Comparison of ENCODE assay signal across 8 cellular contexts in the genomic region with DNA sequence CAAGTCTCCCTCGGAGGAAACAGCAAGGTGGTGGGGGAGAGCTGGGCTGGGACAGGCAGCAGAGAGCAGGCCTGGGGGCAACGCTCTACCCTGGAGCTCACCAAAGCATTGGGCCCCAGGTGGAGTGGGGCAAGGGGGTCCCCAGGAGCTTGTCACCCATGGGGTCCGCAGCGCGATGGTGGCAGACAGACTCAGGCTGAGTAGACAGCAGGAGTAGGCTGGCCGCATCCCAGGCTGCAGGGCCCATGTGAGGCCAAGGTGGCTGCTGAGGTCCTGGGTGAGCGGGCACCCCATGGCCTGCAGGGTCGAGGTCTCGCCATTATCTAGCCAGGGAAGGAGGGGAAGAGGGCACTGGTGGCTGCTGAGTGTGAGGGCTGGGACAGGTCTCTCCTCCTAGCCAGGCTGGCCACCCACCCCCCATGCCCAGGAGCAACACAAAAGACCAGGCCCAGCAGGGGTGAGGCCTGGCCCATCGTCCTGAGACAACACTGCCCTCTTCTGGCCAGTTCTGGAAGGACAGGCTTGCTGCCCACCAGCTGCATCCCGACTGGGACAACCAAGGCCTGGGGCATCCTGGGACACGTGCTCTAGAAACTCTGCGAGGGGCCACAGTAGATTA. TPM values are rescaled to one million over a fixed set of nuclear protein-coding genes. Genes with fewer than 3 reads are reported as not detected.
A peak's percentile ranks its signal among the peaks of the same experiment; 100 is the strongest.
DNase-seq lines count a peak whose midpoint lies in the region; ATAC-seq and TF ChIP-seq lines count a peak whose summit lies in the region.

No MANE protein-coding gene starts in this region.

- H3K27me3 ChIP-seq in liver (ENCODE audit: control insufficient read depth in 4 of 4, insufficient read depth in 4 of 4, low read length in 3 of 4) = no peaks in the 10 kb centered on the region

- H3K27me3 Mint-ChIP-seq in activated CD4-positive, alpha-beta T cell treated with anti-CD3 and anti-CD28 coated beads for 36 hours = no peaks in the 10 kb centered on the region

- TF ChIP-seq CTCF in GM13977 (IDR thresholded peaks at IDR 0.05; ENCODE audit: extremely low read depth, insufficient read depth, missing control alignments) = peak; percentile 97
- peak; percentile 92 for TF ChIP-seq CTCF in choroid plexus epithelial cell (conservative IDR thresholded peaks at IDR 0.05; ENCODE audit: low read depth, low read length)
- TF ChIP-seq CTCF in liver (IDR thresholded peaks at IDR 0.05; ENCODE audit: low read depth, low read length, missing input control) = peak; percentile 96

- H3K4me3 ChIP-seq in choroid plexus epithelial cell (ENCODE audit: low read depth, low read length) = no peak overlapping the region
- H3K4me3 ChIP-seq in liver (ENCODE audit: low read depth in 1 of 3, low read length in 3 of 3) = no peak overlapping the region

- no peaks in the 10 kb centered on the region for H3K9me3 Mint-ChIP-seq in activated CD4-positive, alpha-beta T cell treated with anti-CD3 and anti-CD28 coated beads for 36 hours (ENCODE audit: low read depth)

- peak; percentile 85 for ATAC-seq in activated CD4-positive, alpha-beta T cell treated with anti-CD3 and anti-CD28 coated beads for 36 hours
- no peak for ATAC-seq in GM19395 (IDR thresholded peaks at IDR 0.05; ENCODE audit: unreplicated experiment)

- H3K4me1 ChIP-seq in liver (ENCODE audit: control insufficient read depth in 4 of 4, insufficient read depth in 4 of 4, low read length in 3 of 4) = peaks cover 25 to 73% (median 51%) of the 10 kb centered on the region in 4 donors

- H3K36me3 Mint-ChIP-seq in activated CD4-positive, alpha-beta T cell treated with anti-CD3 and anti-CD28 coated beads for 36 hours (ENCODE audit: low read depth) = no peaks in the 10 kb centered on the region

- no peak overlapping the region for H3K27ac Mint-ChIP-seq in activated CD4-positive, alpha-beta T cell treated with anti-CD3 and anti-CD28 coated beads for 36 hours

- POLR2A ChIA-PET in activated CD4-positive, alpha-beta T cell treated with anti-CD3 and anti-CD28 coated beads for 36 hours (lab: Charles Lee) = no interaction called here

- H3K9me3 ChIP-seq in liver (ENCODE audit: control insufficient read depth in 4 of 4, low read length in 3 of 4) = no peaks in the 10 kb centered on the region

- WGBS in liver = 40% methylated on average over 13 of the region's 13 CpGs

- H3K4me1 Mint-ChIP-seq in activated CD4-positive, alpha-beta T cell treated with anti-CD3 and anti-CD28 coated beads for 36 hours = no peaks in the 10 kb centered on the region

- DNase-seq in ACHN (peak; percentile 40), GM13977 (ENCODE audit: low spot score) (peak; percentile 92), NCI-H2227 (lab: John Stamatoyannopoulos, UW; ENCODE audit: unreplicated experiment) (peak; percentile 96), choroid plexus epithelial cell (ENCODE audit: low read depth) (peak; percentile 63)
- peak; percentile 85 for DNase-seq in activated CD4-positive, alpha-beta T cell treated with anti-CD3 and anti-CD28 coated beads for 36 hours
- DNase-seq in stimulated activated CD8-positive, alpha-beta memory T cell treated with anti-CD3 and anti-CD28 coated beads, Interleukin-12 subunit alpha, Interleukin-12 subunit beta, amount 100 ng/mL, for 4 hours (ENCODE audit: low read depth) = peak; percentile 43

- peak; percentile 95 to 99 for TF ChIP-seq RAD21 in liver (IDR thresholded peaks at IDR 0.05)

- peak overlapping the region; percentile 92 to 98 for H3K27ac ChIP-seq in liver (ENCODE audit: low read depth in 1 of 2, low read length in 2 of 2)

- peak overlapping the region; percentile 5 to 38 for H3K9ac ChIP-seq in liver (ENCODE audit: low read depth in 1 of 2, low read length in 2 of 2)

- peaks cover 0 to 4% (median 0%) of the 10 kb centered on the region in 4 donors for H3K36me3 ChIP-seq in liver (ENCODE audit: control insufficient read depth in 4 of 4, insufficient read depth in 3 of 4, low read depth in 1 of 4, low read length in 3 of 4)

- intact Hi-C loops in activated CD4-positive, alpha-beta T cell treated with anti-CD3 and anti-CD28 coated beads for 36 hours (cut with DNase I, micrococcal nuclease) = loop anchor here (1.0 to 10.0 kb wide), 5 partner anchors 104 to 280 kb away; a partner anchor contains a TSS

- in situ Hi-C loops in ACHN (cut with HindIII; ENCODE audit: low pct_ligation_motif_present, low pct_unique_long_range_greater_than_20kb, low sequenced_read_pairs) (no loop called here), GM13977 (cut with MboI; ENCODE audit: low pct_unique_long_range_greater_than_20kb, low sequenced_read_pairs, unreplicated experiment) (loop anchor here (10.0 kb wide), 1 partner anchor 172 kb away; no protein-coding TSS in a partner anchor)

- CTCF ChIA-PET in activated CD4-positive, alpha-beta T cell treated with anti-CD3 and anti-CD28 coated beads for 36 hours (lab: Charles Lee) = interaction anchor here (0.6 to 2.8 kb wide), 14 partner anchors 9 to 684 kb away, joined by 3 to 23 read pairs (median 4); a partner anchor contains a TSS

- no peak overlapping the region for H3K4me3 Mint-ChIP-seq in activated CD4-positive, alpha-beta T cell treated with anti-CD3 and anti-CD28 coated beads for 36 hours

TF ChIP-seq in liver, 16 proteins besides CTCF, POLR2A, EP300 and RAD21:
- TF ChIP-seq RXRA (IDR thresholded peaks at IDR 0.05) = peak in 1 of 2 donors; percentile 30
- no peak for TF ChIP-seq TAF1 (conservative IDR thresholded peaks at IDR 0.05)

RNA-seq across cellular contexts. Expression of a gene that starts 33.1 kb away (rescaled TPM):
- total RNA-seq in activated CD4-positive, alpha-beta T cell treated with anti-CD3 and anti-CD28 coated beads for 36 hours = 10 to 100 TPM; 25.9 to 29.6 TPM
- total RNA-seq in liver = 10 to 100 TPM; 18.0 to 36.1 TPM
- 10 to 100 TPM; 16.9 to 30.3 TPM for polyA plus RNA-seq in liver

Comparison
In these comparisons a context has a peak if more than half of its experiments do, and no peak if none do; other contexts are left out.
1. DNase-seq: peak in every context shown above with its lines; median percentile 96 in NCI-H2227; 92 in GM13977; 85 in activated CD4-positive, alpha-beta T cell treated with anti-CD3 and anti-CD28 coated beads for 36 hours; 63 in choroid plexus epithelial cell; 43 in stimulated activated CD8-positive, alpha-beta memory T cell treated with anti-CD3 and anti-CD28 coated beads, Interleukin-12 subunit alpha, Interleukin-12 subunit beta, amount 100 ng/mL, for 4 hours; 40 in ACHN.